In the genomic region with DNA sequence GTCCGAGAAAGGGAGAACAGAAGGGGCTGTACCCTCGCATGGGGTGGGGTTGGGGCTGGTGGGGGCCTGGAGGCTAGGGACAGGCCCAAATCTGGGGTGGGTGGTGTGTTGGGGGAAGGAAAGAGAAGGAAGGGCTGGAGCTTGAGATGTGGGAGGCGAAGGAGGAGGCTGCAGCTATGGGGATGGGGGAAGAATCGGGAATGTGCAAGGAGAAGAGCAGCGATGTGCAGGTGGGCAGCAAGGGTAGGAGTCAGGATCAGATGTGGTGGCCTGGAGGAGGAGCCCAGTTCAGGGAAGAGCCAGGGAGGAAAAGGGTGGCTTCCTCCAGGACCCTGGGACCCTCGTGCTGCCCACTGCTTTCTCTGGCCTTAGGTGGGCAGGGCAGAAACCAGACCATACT, we compare ENCODE assay signal across 27 cellular contexts.
"Had no signal": no experiment of that assay in that cellular context is flagged by ENCODE, and none has a peak within 500 bp of the region (broad histone marks: within the 10 kb centered on the region; RNA-seq: fewer than 3 reads in every experiment).

No MANE protein-coding gene starts in this region.

- H3K27ac Mint-ChIP-seq: IgD-negative memory B cell, T-cell had no signal

- H3K27me3 ChIP-seq: MG63, SJSA1 had no signal

- ATAC-seq: T-cell had no signal

- H3K27me3 Mint-ChIP-seq: IgD-negative memory B cell had no signal

- H3K27ac ChIP-seq: HL-60, SJSA1, SK-N-MC had no signal

- H3K4me3 ChIP-seq: MG63, SJSA1, SK-N-MC had no signal

- H3K36me3 ChIP-seq: MG63, SJSA1 had no signal

- H3K4me1 Mint-ChIP-seq: IgD-negative memory B cell, T-cell had no signal

- H3K9me3 ChIP-seq: SJSA1 had no signal

- H3K4me1 ChIP-seq: SJSA1 had no signal

- DNase-seq: KBM-7, MG63, NCI-H1092, NCI-H1105 treated with DMSO at 0.1 percent for 48 hours, NCI-H1417 treated with DMSO at 0.1 percent for 48 hours, NCI-H146, NCI-H1694 treated with DMSO at 0.1 percent for 48 hours, NCI-H1930, NCI-H2081, NCI-H2107, NCI-H226, NCI-H446, NCI-H510A, NCI-H524 treated with DMSO at 0.1 percent for 48 hours, NCI-H69, NCI-H774, Right ventricle myocardium superior, RPMI8226, SIG-M5, SW 1271, T-cell had no signal

- FAIRE-seq: HTR-8/SVneo, RCC 7860 had no signal

- H3K4me3 Mint-ChIP-seq: IgD-negative memory B cell, T-cell had no signal
